ENCODE assay signal across 21 cellular contexts in genomic region chr1:100609849-100610248, GRCh38.
A peak's percentile ranks its signal among the peaks of the same experiment; 100 is the strongest.
DNase-seq lines count a peak whose midpoint lies in the region; ATAC-seq and TF ChIP-seq lines count a peak whose summit lies in the region.
"Had no signal": no experiment of that assay in that cellular context is flagged by ENCODE, and none has a peak within 500 bp of the region (broad histone marks: within the 10 kb centered on the region; RNA-seq: fewer than 3 reads in every experiment).

No MANE protein-coding gene starts in this region.

- H3K4me2 ChIP-seq in IMR-90 (ENCODE audit: low read depth, low read length) = no peak overlapping the region
- H3K4me2 ChIP-seq: BLaER1 treated with 17β-estradiol and CSF1 and Interleukin-3, amounts not matched to agents 10 nM and 100 nM had no signal

- peak; percentile 17 for ATAC-seq in stimulated activated naive CD8-positive, alpha-beta T cell treated with anti-CD3 and anti-CD28 coated beads, Interleukin-15, amount 100 ng/mL, for 72 hours
- no peak for ATAC-seq in stimulated activated naive CD8-positive, alpha-beta T cell treated with anti-CD3 and anti-CD28 coated beads, Interleukin-15, Interleukin-2, amounts not matched to agents 100 U/mL and 50 U/mL, for 24 hours
- ATAC-seq in IMR-90 (ENCODE audit: low read depth) (no peak), HG02763 (IDR thresholded peaks at IDR 0.05; ENCODE audit: unreplicated experiment) (no peak), HG03565 (IDR thresholded peaks at IDR 0.05; ENCODE audit: unreplicated experiment) (no peak)

- H3K4me1 ChIP-seq in IMR-90 (ENCODE audit: control insufficient read depth, insufficient read depth, low read length) = peaks cover 9% of the 10 kb centered on the region

- POLR2A ChIA-PET in IMR-90 (lab: Charles Lee; ENCODE audit: unreplicated experiment) = no interaction called here

- dilution Hi-C loops in IMR-90 (cut with HindIII; ENCODE audit: low sequenced_read_pairs, unreplicated experiment) = no loop called here

- peak overlapping the region; percentile 26; the same call in 1 of the 2 replicates for H2BK20ac ChIP-seq in IMR-90 (ENCODE audit: low read depth, low read length)

- H4K91ac ChIP-seq in IMR-90 (ENCODE audit: insufficient read depth, low read depth, low read length) = peak overlapping the region; percentile 9; the same call in 1 of the 2 replicates

- H3K36me3 Mint-ChIP-seq in nephron (ENCODE audit: low read depth) = no peaks in the 10 kb centered on the region
- H3K36me3 Mint-ChIP-seq: CD14-positive monocyte had no signal

- TF ChIP-seq POLR2A in IMR-90 (IDR thresholded peaks at IDR 0.05; ENCODE audit: low read depth, low read length) = no peak

- H4K20me1 ChIP-seq in IMR-90 (ENCODE audit: insufficient read depth, low read length) = no peaks in the 10 kb centered on the region
- H4K20me1 ChIP-seq: BLaER1 treated with 17β-estradiol and CSF1 and Interleukin-3, amounts not matched to agents 10 nM and 100 nM had no signal

- no peak overlapping the region for H3K9ac ChIP-seq in IMR-90 (ENCODE audit: low read depth, low read length)
- H3K9ac ChIP-seq: BLaER1 treated with 17β-estradiol and CSF1 and Interleukin-3, amounts not matched to agents 10 nM and 100 nM; GM23248 had no signal

- intact Hi-C loops in IMR-90 (cut with micrococcal nuclease) = no loop called here

- H3K23ac ChIP-seq in IMR-90 (ENCODE audit: low read depth, low read length) = no peak overlapping the region

- H3K27me3 Mint-ChIP-seq in stimulated activated naive CD8-positive, alpha-beta T cell treated with anti-CD3 and anti-CD28 coated beads, Interleukin-15, amount 100 ng/mL, for 72 hours = peaks cover 9% of the 10 kb centered on the region
- no peaks in the 10 kb centered on the region for H3K27me3 Mint-ChIP-seq in nephron (ENCODE audit: low read depth)

- H3K9me3 Mint-ChIP-seq in stimulated activated naive CD8-positive, alpha-beta T cell treated with anti-CD3 and anti-CD28 coated beads, Interleukin-15, amount 100 ng/mL, for 72 hours = no peaks in the 10 kb centered on the region
- peaks cover 4% of the 10 kb centered on the region for H3K9me3 Mint-ChIP-seq in nephron
- H3K9me3 Mint-ChIP-seq: HFFc6 had no signal

- H3K4me1 Mint-ChIP-seq in stimulated activated naive CD8-positive, alpha-beta T cell treated with anti-CD3 and anti-CD28 coated beads, Interleukin-15, amount 100 ng/mL, for 72 hours = peaks cover 18% of the 10 kb centered on the region
- peaks cover 39% of the 10 kb centered on the region for H3K4me1 Mint-ChIP-seq in nephron
- H3K4me1 Mint-ChIP-seq: B cell, CD14-positive monocyte had no signal

- no peak overlapping the region for H4K5ac ChIP-seq in IMR-90 (ENCODE audit: low read depth, low read length)

- no peak overlapping the region for H2AFZ ChIP-seq in IMR-90 (replicated peaks; ENCODE audit: low read length, poor library complexity)
- H2AFZ ChIP-seq: GM23248 had no signal

- peak overlapping the region; percentile 11; the same call in 1 of the 2 replicates for H2BK120ac ChIP-seq in IMR-90 (ENCODE audit: low read depth, low read length)

- no peak overlapping the region; a peak in 1 of 4 replicates for H4K8ac ChIP-seq in IMR-90 (ENCODE audit: low read depth in 2 of 2, low read length in 2 of 2)

- no peak for TF ChIP-seq RAD21 in IMR-90 (IDR thresholded peaks at IDR 0.05; ENCODE audit: low read length)

- no peak overlapping the region for H3K4me3 ChIP-seq in IMR-90 (ENCODE audit: insufficient read depth, low read depth, low read length)
- H3K4me3 ChIP-seq: BLaER1 treated with 17β-estradiol and CSF1 and Interleukin-3, amounts not matched to agents 10 nM and 100 nM; GM23248; HAP-1 had no signal

- H3K79me1 ChIP-seq in IMR-90 (ENCODE audit: low read depth in 1 of 2, low read length in 2 of 2) = no peaks in the 10 kb centered on the region

- DNase-seq in stimulated activated naive CD8-positive, alpha-beta T cell treated with anti-CD3 and anti-CD28 coated beads, Interleukin-15, amount 100 ng/mL, for 72 hours = no peak
- DNase-seq in stimulated activated naive CD8-positive, alpha-beta T cell treated with anti-CD3 and anti-CD28 coated beads, Interleukin-15, Interleukin-2, amounts not matched to agents 100 U/mL and 50 U/mL, for 24 hours = no peak
- DNase-seq in IMR-90 = no peak
- no peak for DNase-seq in ecto neural progenitor cell (ENCODE audit: low spot score)
- DNase-seq in OCI-M2 (lab: John Stamatoyannopoulos, UW; ENCODE audit: unreplicated experiment) = no peak
- DNase-seq: CD4-positive, alpha-beta T cell; CD8-positive, alpha-beta memory T cell; DMS 273 treated with DMSO at 0.1 percent for 48 hours; DMS79; EL; GDM1; GM23248; HFFc6 had no signal

- H3K56ac ChIP-seq in IMR-90 (ENCODE audit: extremely low read depth, insufficient read depth, low read length) = no peak overlapping the region; the same call in 1 of the 2 replicates

- 0 out of 2 replicates have a peak overlapping the region, but pooled peaks have one; percentile 14 for H3K4ac ChIP-seq in IMR-90 (ENCODE audit: low read depth, low read length)

- H2BK5ac ChIP-seq in IMR-90 (ENCODE audit: low read depth, low read length, poor library complexity, severe bottlenecking) = no peak overlapping the region

- CTCF ChIA-PET in IMR-90 (lab: Yijun Ruan, JAX) = interaction anchor here (0.7 kb wide), 1 partner anchor 685 kb away, joined by 3 read pairs; no protein-coding TSS in a partner anchor

- peak overlapping the region; percentile 40; the same call in 1 of the 3 replicates for H2BK15ac ChIP-seq in IMR-90 (ENCODE audit: low read depth, low read length)

- no TSS peak for BruUV-seq in IMR-90 (replicated peaks; lab: Mats Ljungman, UMichigan)

- in situ Hi-C loops in IMR-90 (cut with MboI; ENCODE audit: low sequenced_read_pairs) = loop anchor here (5.0 to 10.0 kb wide), 2 partner anchors 145 to 252 kb away; no protein-coding TSS in a partner anchor

- H3K9me3 ChIP-seq in IMR-90 (ENCODE audit: control insufficient read depth, insufficient read depth, low read length) = no peaks in the 10 kb centered on the region
- H3K9me3 ChIP-seq: HAP-1 had no signal

- no peaks in the 10 kb centered on the region for H3K36me3 ChIP-seq in IMR-90 (ENCODE audit: control insufficient read depth, insufficient read depth, low read length)
- H3K36me3 ChIP-seq: BLaER1 treated with 17β-estradiol and CSF1 and Interleukin-3, amounts not matched to agents 10 nM and 100 nM; HAP-1 had no signal

- H3K27ac ChIP-seq in IMR-90 (ENCODE audit: insufficient read depth, low read length) = no peak overlapping the region
- H3K27ac ChIP-seq: 22Rv1; BLaER1 treated with 17β-estradiol and CSF1 and Interleukin-3, amounts not matched to agents 10 nM and 100 nM; GM23248 had no signal

- no peak overlapping the region for H2AK9ac ChIP-seq in IMR-90 (replicated peaks; ENCODE audit: low read depth, low read length, poor library complexity)

- TF ChIP-seq CTCF in IMR-90 (conservative IDR thresholded peaks at IDR 0.05; ENCODE audit: low read depth, low read length) (no peak), nephron (IDR thresholded peaks at IDR 0.05; ENCODE audit: unreplicated experiment in 3 of 3) (no peak)

- no peaks in the 10 kb centered on the region for H3K27me3 ChIP-seq in IMR-90 (ENCODE audit: control insufficient read depth, insufficient read depth, low read length)
- H3K27me3 ChIP-seq: BLaER1 treated with 17β-estradiol and CSF1 and Interleukin-3, amounts not matched to agents 10 nM and 100 nM had no signal

- peak overlapping the region; percentile 3; the same call in 1 of the 2 replicates for H3K14ac ChIP-seq in IMR-90 (replicated peaks; ENCODE audit: low read depth, low read length)

- peak overlapping the region; percentile 4; the same call in 1 of the 2 replicates for H2AK5ac ChIP-seq in IMR-90 (ENCODE audit: low read depth, low read length)

- no CpG with 5 or more reads among the region's 3 CpGs for WGBS in IMR-90 (ENCODE audit: extremely low coverage in 2 of 2, insufficient read length in 1 of 2), 2 experiments

- no peak overlapping the region for H3K4me3 Mint-ChIP-seq in stimulated activated naive CD8-positive, alpha-beta T cell treated with anti-CD3 and anti-CD28 coated beads, Interleukin-15, amount 100 ng/mL, for 72 hours
- H3K4me3 Mint-ChIP-seq in nephron = no peak overlapping the region
- H3K4me3 Mint-ChIP-seq: B cell; CD14-positive monocyte; CD4-positive, alpha-beta T cell; CD8-positive, alpha-beta memory T cell; HFFc6 had no signal

- H3K18ac ChIP-seq in IMR-90 (ENCODE audit: low read depth, low read length) = peak overlapping the region; percentile 5; the same call in 1 of the 2 replicates

- H3K9me1 ChIP-seq in IMR-90 (ENCODE audit: insufficient read depth, low read length) = 0 out of 2 replicates have a peak, but pooled peaks cover 2% of the 10 kb centered on the region

- no peak overlapping the region for H3K27ac Mint-ChIP-seq in stimulated activated naive CD8-positive, alpha-beta T cell treated with anti-CD3 and anti-CD28 coated beads, Interleukin-15, amount 100 ng/mL, for 72 hours
- H3K27ac Mint-ChIP-seq in nephron = peak overlapping the region in 2 of 3 experiments; percentile 12 to 70
- H3K27ac Mint-ChIP-seq: B cell; CD14-positive monocyte; CD4-positive, alpha-beta T cell; CD8-positive, alpha-beta memory T cell; HFFc6 had no signal

TF ChIP-seq in IMR-90, 13 proteins besides CTCF, POLR2A, EP300 and RAD21 (continues in another document):
- TF ChIP-seq USF2 (IDR thresholded peaks at IDR 0.05; ENCODE audit: low read depth, low read length) (no peak), CEBPB (IDR thresholded peaks at IDR 0.05; ENCODE audit: low read depth, low read length) (no peak), ELK1 (IDR thresholded peaks at IDR 0.05; ENCODE audit: borderline replicate concordance, low read depth, low read length) (no peak), RCOR1 (IDR thresholded peaks at IDR 0.05; ENCODE audit: insufficient replicate concordance, low read length) (no peak), FOS (IDR thresholded peaks at IDR 0.05; ENCODE audit: low read depth, low read length) (no peak), MAFK (IDR thresholded peaks at IDR 0.05; ENCODE audit: low read depth, low read length) (no peak), SMC3 (IDR thresholded peaks at IDR 0.05; ENCODE audit: low read depth, low read length) (no peak)

Comparison
In these comparisons a context has a peak if more than half of its experiments do, and no peak if none do; other contexts are left out.
1. H3K27ac Mint-ChIP-seq: peak in nephron (2 of 3); none in stimulated activated naive CD8-positive, alpha-beta T cell treated with anti-CD3 and anti-CD28 coated beads, Interleukin-15, amount 100 ng/mL, for 72 hours (0 of 2).